Comparison of ENCODE assay signal across 17 cellular contexts in the genomic region with DNA sequence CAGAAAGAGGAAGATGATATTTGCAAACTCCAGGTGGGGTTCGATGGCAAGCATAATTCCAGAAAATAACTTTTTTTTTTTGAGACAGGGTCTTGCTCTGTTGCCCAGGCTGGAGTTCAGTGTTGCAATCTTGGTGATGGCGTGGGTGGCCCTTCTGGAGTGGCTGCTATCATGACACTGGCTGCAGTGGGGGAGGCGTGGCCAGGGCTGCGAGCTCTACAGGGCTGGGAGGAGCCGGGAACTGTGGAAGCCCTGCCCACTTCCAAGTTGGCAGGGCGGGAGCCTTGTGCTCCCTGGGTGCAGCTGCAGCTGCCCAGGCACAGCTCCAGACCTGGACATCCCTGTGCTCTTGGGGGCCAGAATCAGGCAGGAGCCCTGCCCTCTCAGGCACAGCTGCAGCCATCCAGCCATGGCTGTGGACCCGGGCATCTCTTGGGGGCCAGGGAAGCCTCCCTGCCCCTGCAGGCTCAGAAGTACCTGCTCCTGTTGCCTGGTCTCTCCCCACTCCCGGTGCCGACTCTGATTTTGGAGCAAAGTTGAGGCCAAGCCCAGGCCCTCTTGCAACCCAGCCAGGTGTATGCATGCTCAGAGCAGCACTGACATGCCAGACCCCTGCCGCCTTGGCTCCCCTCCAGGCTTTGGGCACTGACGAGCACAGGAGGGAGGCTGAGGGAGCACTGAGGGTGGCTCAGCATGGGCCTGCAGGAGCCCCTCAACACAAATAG. TPM values are rescaled to one million over a fixed set of nuclear protein-coding genes. Genes with fewer than 3 reads are reported as not detected.
DNase-seq lines count a peak whose midpoint lies in the region; ATAC-seq and TF ChIP-seq lines count a peak whose summit lies in the region.
"Had no signal": no experiment of that assay in that cellular context is flagged by ENCODE, and none has a peak within 500 bp of the region (broad histone marks: within the 10 kb centered on the region; RNA-seq: fewer than 3 reads in every experiment).

No MANE protein-coding gene starts in this region.

- POLR2A ChIA-PET in SK-N-SH (lab: Yijun Ruan, JAX), result no interaction called here
- POLR2A ChIA-PET in RWPE1 (lab: Yijun Ruan, JAX; ENCODE audit: low non-redundant PET), result no interaction called here

- CTCF ChIA-PET in SK-N-SH (lab: Yijun Ruan, JAX), result interaction anchor here (1.0 to 1.4 kb wide), 2 partner anchors 24 to 339 kb away, joined by 3 read pairs; partner anchors contain the start of gene C1orf52
- CTCF ChIA-PET in RWPE1 (lab: Yijun Ruan, JAX), result interaction anchor here (0.5 to 0.6 kb wide), 2 partner anchors 57 to 1659 kb away, joined by 3 to 5 read pairs; no protein-coding TSS in a partner anchor

- H3F3A ChIP-seq in SK-N-SH (replicated peaks; ENCODE audit: insufficient read depth), result peaks cover 16% of the 10 kb centered on the region

- intact Hi-C loops in left ventricle myocardium superior (cut with micrococcal nuclease), result no loop called here
- intact Hi-C loops in stomach (cut with DNase I; ENCODE audit: low total_unique reads), result no loop called here
- intact Hi-C loops in posterior vena cava (cut with DNase I), result no loop called here

- H2AFZ ChIP-seq in SK-N-SH (ENCODE audit: low read depth), result no peak overlapping the region

- H3K79me2 ChIP-seq in SK-N-SH (ENCODE audit: insufficient read depth), result no peaks in the 10 kb centered on the region

- no peaks in the 10 kb centered on the region for H3K9me2 ChIP-seq in SK-N-SH

- no peaks in the 10 kb centered on the region for H4K20me1 ChIP-seq in SK-N-SH (ENCODE audit: insufficient read depth)

- H3K9ac ChIP-seq in SK-N-SH, result no peak overlapping the region
- H3K9ac ChIP-seq: KMS-11 had no signal

- H3K4me1 ChIP-seq in SK-N-SH (ENCODE audit: control insufficient read depth in 1 of 2, insufficient read depth in 2 of 2, low read depth in 1 of 2, low read length in 1 of 2) (peaks cover 9 to 10% of the 10 kb centered on the region in 2 experiments; a peak in 2 of 4 replicates), stomach (peaks cover 0 to 17% (median 12%) of the 10 kb centered on the region in 4 donors)
- H3K4me1 ChIP-seq: breast epithelium had no signal

- TF ChIP-seq CTCF in SK-N-SH (IDR thresholded peaks at IDR 0.05), result no peak
- no peak for TF ChIP-seq CTCF in RWPE1 (conservative IDR thresholded peaks at IDR 0.05; ENCODE audit: low read depth)
- TF ChIP-seq CTCF in stomach (IDR thresholded peaks at IDR 0.05), result no peak

- H3K4me3 ChIP-seq in SK-N-SH (ENCODE audit: low read depth in 2 of 2, low read length in 1 of 2), result no peak overlapping the region
- no peak overlapping the region for H3K4me3 ChIP-seq in stomach
- H3K4me3 ChIP-seq: breast epithelium, vagina had no signal

- H3K27ac ChIP-seq in SK-N-SH (ENCODE audit: low read depth in 2 of 2, low read length in 1 of 2) (no peak overlapping the region), RWPE1 (peak overlapping the region; percentile 66), stomach (no peak overlapping the region)
- H3K27ac ChIP-seq: breast epithelium, KMS-11, vagina had no signal

- DNase-seq in SK-N-SH, result peak; percentile 46
- DNase-seq in RWPE1 (ENCODE audit: low spot score), result no peak
- peak; percentile 50 for DNase-seq in left ventricle myocardium superior
- peak; percentile 85 for DNase-seq in stomach
- no peak for DNase-seq in posterior vena cava (ENCODE audit: low spot score)
- DNase-seq in NCI-H345 (lab: John Stamatoyannopoulos, UW), result no peak
- DNase-seq: activated naive CD4-positive, alpha-beta T cell treated with anti-CD3 and anti-CD28 coated beads, Interleukin-2, amount 10 ng/mL, durations not matched to agents 7 days and 5 days; DMS79; effector CD8-positive, alpha-beta T cell; foreskin melanocyte; stimulated activated CD4-positive, alpha-beta T cell treated with anti-CD3 and anti-CD28 coated beads, Interleukin-4, amount 100 ng/mL, for 24 hours had no signal

- H3K9me3 ChIP-seq in SK-N-SH (no peaks in the 10 kb centered on the region), stomach (no peaks in the 10 kb centered on the region)
- H3K9me3 ChIP-seq: breast epithelium, vagina had no signal

- no peak for TF ChIP-seq POLR2A in stomach (IDR thresholded peaks at IDR 0.05)

- no peaks in the 10 kb centered on the region for H3K27me3 ChIP-seq in SK-N-SH (ENCODE audit: insufficient read depth)
- H3K27me3 ChIP-seq in stomach, result no peaks in the 10 kb centered on the region
- H3K27me3 ChIP-seq: breast epithelium, vagina had no signal

- ATAC-seq in SK-N-SH treated with all-trans-retinoic acid at 6 μM for 48 hours, result no peak; the same call in 2 of the 3 replicates
- peak; percentile 74 for ATAC-seq in left ventricle myocardium superior
- ATAC-seq in GM18858 (IDR thresholded peaks at IDR 0.05; ENCODE audit: unreplicated experiment), result no peak
- ATAC-seq: stimulated activated effector memory CD8-positive, alpha-beta T cell treated with anti-CD3 and anti-CD28 coated beads, Interleukin-12 subunit alpha, Interleukin-12 subunit beta, amount 100 ng/mL, for 72 hours had no signal

- TF ChIP-seq EP300 in SK-N-SH (IDR thresholded peaks at IDR 0.05; ENCODE audit: borderline replicate concordance in 1 of 2, low read depth in 1 of 2, low read length in 1 of 2), result no peak
- TF ChIP-seq EP300 in stomach (IDR thresholded peaks at IDR 0.05), result no peak

- no peaks in the 10 kb centered on the region for H3K36me3 ChIP-seq in SK-N-SH (replicated peaks in 1 of 2; ENCODE audit: control insufficient read depth in 1 of 2, insufficient read depth in 2 of 2, low read length in 1 of 2)
- H3K36me3 ChIP-seq in stomach, result no peaks in the 10 kb centered on the region
- H3K36me3 ChIP-seq: breast epithelium, vagina had no signal

- H3K4me2 ChIP-seq in SK-N-SH, result no peak overlapping the region
- H3K4me2 ChIP-seq: KMS-11 had no signal

- WGBS in SK-N-SH (ENCODE audit: low lambda C conversion rate), result 53% methylated on average over 6 of the region's 11 CpGs
- WGBS in stomach, 5 donors, result 50 to 70% (median 60%) methylated on average over 9 to 11 of the region's 11 CpGs

- no peak for TF ChIP-seq RAD21 in SK-N-SH (IDR thresholded peaks at IDR 0.05; ENCODE audit: low read length)

TF ChIP-seq in SK-N-SH, 30 proteins besides CTCF, POLR2A, EP300 and RAD21 (continues in another document):
- TF ChIP-seq USF2 (IDR thresholded peaks at IDR 0.05; ENCODE audit: borderline replicate concordance, low read depth, low read length) (no peak), IRF3 (IDR thresholded peaks at IDR 0.05; ENCODE audit: low read depth, low read length) (no peak), TEAD4 (IDR thresholded peaks at IDR 0.05; ENCODE audit: borderline replicate concordance, insufficient read depth) (no peak), SMC3 (IDR thresholded peaks at IDR 0.05; ENCODE audit: low read depth, low read length) (no peak), TCF12 (IDR thresholded peaks at IDR 0.05) (no peak)

TF ChIP-seq in SK-N-SH treated with all-trans-retinoic acid at 6 μM for 48 hours, 23 proteins besides CTCF, POLR2A, EP300 and RAD21 (continues in another document):
- no peak for TF ChIP-seq POU6F1 (CRISPR knock-in tag; IDR thresholded peaks at IDR 0.05; ENCODE audit: borderline replicate concordance, low read depth)
- no peak for TF ChIP-seq BACH2 (CRISPR knock-in tag; IDR thresholded peaks at IDR 0.05; ENCODE audit: borderline replicate concordance)
- TF ChIP-seq TCF4 (CRISPR knock-in tag; IDR thresholded peaks at IDR 0.05; ENCODE audit: borderline replicate concordance), result no peak
- no peak for TF ChIP-seq PPARA (CRISPR knock-in tag; IDR thresholded peaks at IDR 0.05; ENCODE audit: borderline replicate concordance)
- TF ChIP-seq ESRRG (CRISPR knock-in tag; IDR thresholded peaks at IDR 0.05), result no peak
- no peak for TF ChIP-seq GLIS3 (CRISPR knock-in tag; IDR thresholded peaks at IDR 0.05)
- TF ChIP-seq ARNTL (CRISPR knock-in tag; IDR thresholded peaks at IDR 0.05; ENCODE audit: borderline replicate concordance, low read depth), result no peak
- TF ChIP-seq CSDC2 (CRISPR knock-in tag; IDR thresholded peaks at IDR 0.05), result no peak
- no peak for TF ChIP-seq TOX (CRISPR knock-in tag; IDR thresholded peaks at IDR 0.05; ENCODE audit: borderline replicate concordance)
- no peak for TF ChIP-seq ZFP30 (CRISPR knock-in tag; IDR thresholded peaks at IDR 0.05)

RNA-seq across cellular contexts. Expression of gene BCL10, which starts 7.2 kb away (rescaled TPM):
- polyA plus RNA-seq in SK-N-SH (2012; rRNA removed) (5.8 and 6.6 TPM in 2 replicates), stomach (10 to 100 TPM in 1 of 3 donors, 1 to 10 TPM in 2; 8.1 to 23.4 (median 9.9) TPM)
- polyA plus RNA-seq in SK-N-SH (2012; cell fraction: cytosol; rRNA removed), result 7.2 and 8.0 TPM in 2 replicates
- 5.5 and 7.7 TPM in 2 replicates for polyA plus RNA-seq in SK-N-SH (2012; cell fraction: nucleus; rRNA removed)
- total RNA-seq in left ventricle myocardium superior (8.4 TPM), stomach (10 to 100 TPM in 4 of 5 donors, 1 to 10 TPM in 1; 6.1 to 42.7 (median 38.5) TPM), posterior vena cava (10 to 100 TPM; 17.0 to 22.1 TPM)

RNA-seq across cellular contexts. Expression of gene C1orf52, which starts 24.2 kb away (rescaled TPM):
- 23.4 and 24.3 TPM in 2 replicates for polyA plus RNA-seq in SK-N-SH (2012; rRNA removed)
- polyA plus RNA-seq in SK-N-SH (2012; cell fraction: cytosol; rRNA removed), result 19.1 and 20.8 TPM in 2 replicates
- polyA plus RNA-seq in SK-N-SH (2012; cell fraction: nucleus; rRNA removed), result 30.0 and 36.7 TPM in 2 replicates
- 18.7 TPM for total RNA-seq in left ventricle myocardium superior
- total RNA-seq in stomach, result 10 to 100 TPM in 3 of 5 donors, 1 to 10 TPM in 2; 5.8 to 39.3 (median 23.5) TPM
- 10 to 100 TPM; 11.1 to 16.8 (median 11.9) TPM for polyA plus RNA-seq in stomach
- total RNA-seq in posterior vena cava, result 10 to 100 TPM; 17.5 to 22.9 TPM

Comparison
In these comparisons a context has a peak if more than half of its experiments do, and no peak if none do; other contexts are left out.
1. DNase-seq: peak in SK-N-SH (single experiment), left ventricle myocardium superior (single experiment) and stomach (single experiment); none in RWPE1 (single experiment), posterior vena cava (single experiment) and NCI-H345 (single experiment).